In genomic region chr6:11067348-11067747, GRCh38 we compare ENCODE assay signal across 32 cellular contexts. TPM values are rescaled to one million over a fixed set of nuclear protein-coding genes. Genes with fewer than 3 reads are reported as not detected.
A peak's percentile ranks its signal among the peaks of the same experiment; 100 is the strongest.
DNase-seq lines count a peak whose midpoint lies in the region; ATAC-seq, FAIRE-seq and TF ChIP-seq lines count a peak whose summit lies in the region.
"Had no signal": no experiment of that assay in that cellular context is flagged by ENCODE, and none has a peak within 500 bp of the region (broad histone marks: within the 10 kb centered on the region; RNA-seq: fewer than 3 reads in every experiment).

No MANE protein-coding gene starts in this region.

- no peak overlapping the region for H3K27ac Mint-ChIP-seq in activated naive CD4-positive, alpha-beta T cell treated with anti-CD3 and anti-CD28 coated beads for 36 hours
- H3K27ac Mint-ChIP-seq: activated CD4-positive, alpha-beta memory T cell treated with anti-CD3 and anti-CD28 coated beads for 36 hours; activated naive CD8-positive, alpha-beta T cell; activated T-helper 2 cell treated with anti-CD3 and anti-CD28 coated beads, Interferon-gamma antibody, Interleukin-2, Interleukin-4, amounts not matched to agents 10 μg/mL and 5 μg/mL and 100 μg/mL, durations not matched to agents 14 hours and 24 hours and 36 hours; CD4-positive, CD25-positive, alpha-beta regulatory T cell had no signal

- no peak for TF ChIP-seq POLR2A in body of pancreas (IDR thresholded peaks at IDR 0.05)

- peak; percentile 63 for ATAC-seq in body of pancreas
- peak; percentile 58 to 87 (median 79) for ATAC-seq in pancreas
- ATAC-seq in HG02852 (IDR thresholded peaks at IDR 0.05; ENCODE audit: unreplicated experiment): no peak
- ATAC-seq: lower lobe of right lung had no signal

- H3K27me3 Mint-ChIP-seq in activated naive CD4-positive, alpha-beta T cell treated with anti-CD3 and anti-CD28 coated beads for 36 hours (ENCODE audit: low read depth): peaks cover 3% of the 10 kb centered on the region
- H3K27me3 Mint-ChIP-seq: progenitor cell of endocrine pancreas had no signal

- H3K9me3 Mint-ChIP-seq in activated naive CD4-positive, alpha-beta T cell treated with anti-CD3 and anti-CD28 coated beads for 36 hours: no peaks in the 10 kb centered on the region
- H3K9me3 Mint-ChIP-seq: activated CD4-positive, alpha-beta memory T cell treated with anti-CD3 and anti-CD28 coated beads for 36 hours; activated T-helper 2 cell treated with anti-CD3 and anti-CD28 coated beads, Interferon-gamma antibody, Interleukin-2, Interleukin-4, amounts not matched to agents 10 μg/mL and 5 μg/mL and 100 μg/mL, durations not matched to agents 14 hours and 24 hours and 36 hours; CD4-positive, CD25-positive, alpha-beta regulatory T cell had no signal

- H3K36me3 Mint-ChIP-seq in activated naive CD4-positive, alpha-beta T cell treated with anti-CD3 and anti-CD28 coated beads for 36 hours (ENCODE audit: low read depth): no peaks in the 10 kb centered on the region
- H3K36me3 Mint-ChIP-seq: activated CD4-positive, alpha-beta memory T cell treated with anti-CD3 and anti-CD28 coated beads for 36 hours; activated naive CD8-positive, alpha-beta T cell; CD4-positive, CD25-positive, alpha-beta regulatory T cell had no signal

- H3K27me3 ChIP-seq in body of pancreas (no peaks in the 10 kb centered on the region), pancreas (no peaks in the 10 kb centered on the region)
- H3K27me3 ChIP-seq: ascending aorta, MG63, upper lobe of left lung had no signal

- peaks cover 16% of the 10 kb centered on the region for H3K4me1 ChIP-seq in body of pancreas
- peaks cover 0 to 10% (median 10%) of the 10 kb centered on the region in 3 donors for H3K4me1 ChIP-seq in pancreas
- H3K4me1 ChIP-seq: ascending aorta, lower lobe of right lung, upper lobe of left lung had no signal

- intact Hi-C loops in body of pancreas (cut with DNase I): no loop called here
- intact Hi-C loops in pancreas (cut with DNase I): loop anchor here in 1 of 3 donors (5.0 kb wide), 1 partner anchor 115 kb away; no protein-coding TSS in a partner anchor
- intact Hi-C loops in activated naive CD4-positive, alpha-beta T cell treated with anti-CD3 and anti-CD28 coated beads for 36 hours (cut with micrococcal nuclease): no loop called here

- H3K4me3 Mint-ChIP-seq in activated naive CD4-positive, alpha-beta T cell treated with anti-CD3 and anti-CD28 coated beads for 36 hours: no peak overlapping the region
- H3K4me3 Mint-ChIP-seq: activated CD4-positive, alpha-beta memory T cell treated with anti-CD3 and anti-CD28 coated beads for 36 hours; activated naive CD8-positive, alpha-beta T cell; CD4-positive, CD25-positive, alpha-beta regulatory T cell had no signal

- 5 to 15% methylated on average over 2 of the region's 2 CpGs for WGBS in body of pancreas, 2 donors
- 11 to 12% methylated on average over 2 of the region's 2 CpGs for WGBS in pancreas, 2 donors

- FAIRE-seq in HTR-8/SVneo (lab: Jason Lieb, UNC): peak; percentile 9
- FAIRE-seq in pancreas (lab: Jason Lieb, UNC): no peak
- FAIRE-seq: islet of Langerhans had no signal

- H3K4me3 ChIP-seq in body of pancreas (no peak overlapping the region), pancreas (no peak overlapping the region)
- H3K4me3 ChIP-seq: ascending aorta, lower lobe of right lung, MG63, upper lobe of left lung had no signal

- DNase-seq in HTR-8/SVneo (ENCODE audit: insufficient read length, low spot score): no peak
- peak; percentile 79 for DNase-seq in NCI-H2029 treated with DMSO at 0.1 percent for 48 hours (lab: John Stamatoyannopoulos, UW)
- peak; percentile 43 to 59 (median 53) for DNase-seq in body of pancreas
- DNase-seq in pancreas: peak in 4 of 6 donors; percentile 27 to 57 (median 36)
- no peak for DNase-seq in stimulated activated CD4-positive, alpha-beta T cell treated with anti-CD3 and anti-CD28 coated beads, Interleukin-4, amount 100 ng/mL, for 1 hour
- DNase-seq in stimulated activated naive CD4-positive, alpha-beta T cell treated with Interleukin-2 at 50 U/mL for 16 hours (lab: John Stamatoyannopoulos, UW): no peak
- DNase-seq in activated naive CD4-positive, alpha-beta T cell treated with anti-CD3 and anti-CD28 coated beads for 36 hours: no peak
- DNase-seq: activated CD4-positive, alpha-beta memory T cell treated with anti-CD3 and anti-CD28 coated beads for 36 hours; caudate nucleus; CD4-positive, CD25-positive, alpha-beta regulatory T cell; DND-41; HCEC 1CT; lower lobe of right lung; MG63; NCI-H1694; NCI-H226; NK-92 treated with Interleukin-12 subunit alpha and Interleukin-12 subunit beta, amount 100 ng/mL, for 24 hours; SHP77 treated with DMSO at 0.1 percent for 48 hours; stimulated activated CD8-positive, alpha-beta memory T cell treated with anti-CD3 and anti-CD28 coated beads, Interleukin-4, amount 100 ng/mL, for 48 hours; SW 1271; T1000; upper lobe of left lung had no signal

- no peaks in the 10 kb centered on the region for H3K9me3 ChIP-seq in body of pancreas
- no peaks in the 10 kb centered on the region for H3K9me3 ChIP-seq in pancreas
- H3K9me3 ChIP-seq: ascending aorta, lower lobe of right lung, MG63, upper lobe of left lung had no signal

- CTCF ChIA-PET in activated naive CD4-positive, alpha-beta T cell treated with anti-CD3 and anti-CD28 coated beads for 36 hours (lab: Charles Lee): interaction anchor here (0.7 to 2.1 kb wide), 5 partner anchors 9 to 589 kb away, joined by 3 to 11 read pairs (median 5); no protein-coding TSS in a partner anchor

- H3K4me1 Mint-ChIP-seq in activated naive CD4-positive, alpha-beta T cell treated with anti-CD3 and anti-CD28 coated beads for 36 hours (ENCODE audit: low read depth): no peaks in the 10 kb centered on the region
- H3K4me1 Mint-ChIP-seq: CD4-positive, CD25-positive, alpha-beta regulatory T cell had no signal

- no peaks in the 10 kb centered on the region for H3K36me3 ChIP-seq in body of pancreas (replicated peaks in 1 of 2; ENCODE audit: insufficient read depth in 1 of 2, low read depth in 2 of 2)
- H3K36me3 ChIP-seq in pancreas: no peaks in the 10 kb centered on the region
- H3K36me3 ChIP-seq: ascending aorta, lower lobe of right lung, MG63, upper lobe of left lung had no signal

- TF ChIP-seq CTCF in body of pancreas (IDR thresholded peaks at IDR 0.05): no peak
- TF ChIP-seq CTCF in pancreas (IDR thresholded peaks at IDR 0.05): no peak

- H3K27ac ChIP-seq in body of pancreas (peak overlapping the region in 2 of 4 donors; percentile 4 to 46), pancreas (peak overlapping the region in 1 of 4 donors; percentile 23)
- H3K27ac ChIP-seq: ascending aorta, lower lobe of right lung, upper lobe of left lung had no signal

RNA-seq across cellular contexts. Expression of gene ELOVL2, which starts 23.2 kb away (rescaled TPM):
- total RNA-seq in body of pancreas: 1 to 10 TPM; 2.9 to 3.0 TPM
- total RNA-seq in pancreas: 1 to 10 TPM; 1.3 to 2.2 (median 1.6) TPM
- 1 to 10 TPM; 1.5 to 1.9 TPM for polyA plus RNA-seq in pancreas
- not detected for total RNA-seq in activated naive CD4-positive, alpha-beta T cell treated with anti-CD3 and anti-CD28 coated beads for 36 hours
- total RNA-seq: activated CD4-positive, alpha-beta memory T cell treated with anti-CD3 and anti-CD28 coated beads for 36 hours; activated T-helper 2 cell treated with anti-CD3 and anti-CD28 coated beads, Interferon-gamma antibody, Interleukin-2, Interleukin-4, amounts not matched to agents 10 μg/mL and 5 μg/mL and 100 μg/mL, durations not matched to agents 14 hours and 24 hours and 36 hours; CD4-positive, CD25-positive, alpha-beta regulatory T cell; dermis microvascular lymphatic vessel endothelial cell; mononuclear cell had no signal
- polyA plus RNA-seq: CD4-positive, CD25-positive, alpha-beta regulatory T cell had no signal

RNA-seq across cellular contexts. Expression of gene SMIM13, which starts 26.3 kb away (rescaled TPM):
- total RNA-seq in body of pancreas (1 to 10 TPM; 4.4 to 5.6 TPM), pancreas (1 to 10 TPM; 2.5 to 5.1 (median 3.1) TPM)
- 1 to 10 TPM; 1.4 to 2.4 TPM for polyA plus RNA-seq in pancreas
- total RNA-seq in activated naive CD4-positive, alpha-beta T cell treated with anti-CD3 and anti-CD28 coated beads for 36 hours: 1 to 10 TPM; 5.7 to 7.1 TPM

RNA-seq across cellular contexts. Expression of gene ERVFRD-1, which starts 44.2 kb away (rescaled TPM):
- total RNA-seq in body of pancreas: not detected
- total RNA-seq in pancreas: under 1 TPM in 2 of 6 donors, not detected in 4; 0.06 to 0.09 TPM
- polyA plus RNA-seq in pancreas: under 1 TPM in 1 of 2 donors, not detected in 1; 0.07 TPM
- total RNA-seq in activated naive CD4-positive, alpha-beta T cell treated with anti-CD3 and anti-CD28 coated beads for 36 hours: not detected
- total RNA-seq: activated CD4-positive, alpha-beta memory T cell treated with anti-CD3 and anti-CD28 coated beads for 36 hours; activated T-helper 2 cell treated with anti-CD3 and anti-CD28 coated beads, Interferon-gamma antibody, Interleukin-2, Interleukin-4, amounts not matched to agents 10 μg/mL and 5 μg/mL and 100 μg/mL, durations not matched to agents 14 hours and 24 hours and 36 hours; ascending aorta; CD4-positive, CD25-positive, alpha-beta regulatory T cell; fibroblast of lung; progenitor cell of endocrine pancreas had no signal
- polyA plus RNA-seq: fibroblast of lung, neural cell had no signal

Comparison
In these comparisons a context has a peak if more than half of its experiments do, and no peak if none do; other contexts are left out.
1. DNase-seq: peak in NCI-H2029 treated with DMSO at 0.1 percent for 48 hours (single experiment), body of pancreas (4 of 4) and pancreas (4 of 6); none in HTR-8/SVneo (single experiment), stimulated activated CD4-positive, alpha-beta T cell treated with anti-CD3 and anti-CD28 coated beads, Interleukin-4, amount 100 ng/mL, for 1 hour (single experiment), stimulated activated naive CD4-positive, alpha-beta T cell treated with Interleukin-2 at 50 U/mL for 16 hours (single experiment) and activated naive CD4-positive, alpha-beta T cell treated with anti-CD3 and anti-CD28 coated beads for 36 hours (single experiment).